In the genomic region with DNA sequence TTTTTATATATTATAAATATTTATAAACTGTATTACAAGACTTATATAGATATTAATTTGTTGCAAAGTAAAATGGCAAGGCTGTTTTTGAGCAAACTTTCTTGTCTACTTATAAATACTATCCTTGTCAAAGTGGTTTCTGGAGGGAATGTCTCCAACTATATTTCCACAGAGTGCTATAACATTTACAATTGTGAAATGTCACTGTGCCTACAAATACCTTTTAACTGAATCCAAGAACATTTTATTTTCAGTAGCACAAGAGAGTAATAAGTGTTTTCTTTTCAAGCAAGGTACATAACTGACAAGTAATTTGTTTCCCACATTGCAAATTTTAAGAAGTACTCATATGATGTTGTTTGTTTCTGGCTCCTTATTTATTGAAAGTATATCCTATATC, we compare ENCODE assay signal across 16 cellular contexts.
DNase-seq lines count a peak whose midpoint lies in the region; ATAC-seq, FAIRE-seq and TF ChIP-seq lines count a peak whose summit lies in the region.
"Had no signal": no experiment of that assay in that cellular context is flagged by ENCODE, and none has a peak within 500 bp of the region (broad histone marks: within the 10 kb centered on the region; RNA-seq: fewer than 3 reads in every experiment).

No MANE protein-coding gene starts in this region.

- no peaks in the 10 kb centered on the region for H3K36me3 ChIP-seq in SK-N-SH (replicated peaks in 1 of 2; ENCODE audit: control insufficient read depth in 1 of 2, insufficient read depth in 2 of 2, low read length in 1 of 2)
- no peaks in the 10 kb centered on the region for H3K36me3 ChIP-seq in gastrocnemius medialis
- H3K36me3 ChIP-seq: BLaER1 treated with 17β-estradiol and CSF1 and Interleukin-3, amounts not matched to agents 10 nM and 100 nM; HAP-1 had no signal

- H3K27ac ChIP-seq in SK-N-SH (ENCODE audit: low read depth in 2 of 2, low read length in 1 of 2): no peak overlapping the region
- H3K27ac ChIP-seq in gastrocnemius medialis: peak overlapping the region; percentile 9 to 55 (median 28)
- H3K27ac ChIP-seq: BLaER1 treated with 17β-estradiol and CSF1 and Interleukin-3, amounts not matched to agents 10 nM and 100 nM had no signal

- H3K9me3 ChIP-seq in SK-N-SH (no peaks in the 10 kb centered on the region), gastrocnemius medialis (no peaks in the 10 kb centered on the region)
- H3K9me3 ChIP-seq: BLaER1 treated with 17β-estradiol and CSF1 and Interleukin-3, amounts not matched to agents 10 nM and 100 nM; HAP-1 had no signal

- FAIRE-seq in H54 (lab: Jason Lieb, UNC): no peak
- FAIRE-seq: GM12878, H1, HepG2 had no signal

- no peaks in the 10 kb centered on the region for H3F3A ChIP-seq in SK-N-SH (replicated peaks; ENCODE audit: insufficient read depth)

- no peak for TF ChIP-seq EP300 in SK-N-SH (IDR thresholded peaks at IDR 0.05; ENCODE audit: borderline replicate concordance in 1 of 2, low read depth in 1 of 2, low read length in 1 of 2)

- ATAC-seq in SK-N-SH treated with all-trans-retinoic acid at 6 μM for 48 hours (no peak), gastrocnemius medialis (peak; percentile 82 to 87)
- ATAC-seq: CD8-positive, alpha-beta T cell; GM12878; HepG2 had no signal

- H4K20me1 ChIP-seq in SK-N-SH (ENCODE audit: insufficient read depth): no peaks in the 10 kb centered on the region
- H4K20me1 ChIP-seq: BLaER1 treated with 17β-estradiol and CSF1 and Interleukin-3, amounts not matched to agents 10 nM and 100 nM had no signal

- POLR2A ChIA-PET in SK-N-SH (lab: Yijun Ruan, JAX): no interaction called here

- TF ChIP-seq RAD21 in SK-N-SH (IDR thresholded peaks at IDR 0.05; ENCODE audit: low read length): no peak

- TF ChIP-seq POLR2A in gastrocnemius medialis (IDR thresholded peaks at IDR 0.05): no peak
- no peak for TF ChIP-seq POLR2A in H54 (IDR thresholded peaks at IDR 0.05; ENCODE audit: low read depth, low read length)

- intact Hi-C loops in gastrocnemius medialis (cut with DNase I; ENCODE audit: low total_unique reads): no loop called here

- no peak overlapping the region for H3K4me2 ChIP-seq in SK-N-SH
- H3K4me2 ChIP-seq: BLaER1 treated with 17β-estradiol and CSF1 and Interleukin-3, amounts not matched to agents 10 nM and 100 nM had no signal

- TF ChIP-seq CTCF in SK-N-SH (IDR thresholded peaks at IDR 0.05): no peak
- TF ChIP-seq CTCF in gastrocnemius medialis (IDR thresholded peaks at IDR 0.05 in 4 of 5, conservative IDR thresholded peaks at IDR 0.05 in 1 of 5): no peak

- DNase-seq in SK-N-SH: no peak
- peak; percentile 4 for DNase-seq in fibroblast of gingiva (ENCODE audit: low read depth)
- no peak for DNase-seq in gastrocnemius medialis
- no peak for DNase-seq in superior temporal gyrus (ENCODE audit: extremely low spot score)
- no peak for DNase-seq in H54 (ENCODE audit: insufficient read length, low spot score)
- DNase-seq in SKM-1 treated with dmso at 0.1 percent for 144 hours (lab: John Stamatoyannopoulos, UW; ENCODE audit: unreplicated experiment): no peak
- DNase-seq: Calu3; CD8-positive, alpha-beta T cell; DND-41; EL had no signal

- no peak overlapping the region for H3K9ac ChIP-seq in SK-N-SH
- H3K9ac ChIP-seq: BLaER1 treated with 17β-estradiol and CSF1 and Interleukin-3, amounts not matched to agents 10 nM and 100 nM had no signal

- H2AFZ ChIP-seq in SK-N-SH (ENCODE audit: low read depth): 0 out of 2 replicates have a peak overlapping the region, but pooled peaks have one; percentile 9

- H3K4me3 ChIP-seq in SK-N-SH (ENCODE audit: low read depth in 2 of 2, low read length in 1 of 2) (no peak overlapping the region), gastrocnemius medialis (no peak overlapping the region)
- H3K4me3 ChIP-seq: BLaER1 treated with 17β-estradiol and CSF1 and Interleukin-3, amounts not matched to agents 10 nM and 100 nM; GM12878; HAP-1 had no signal

- H3K27me3 ChIP-seq in SK-N-SH (ENCODE audit: insufficient read depth) (no peaks in the 10 kb centered on the region), gastrocnemius medialis (no peaks in the 10 kb centered on the region)
- H3K27me3 ChIP-seq: BLaER1 treated with 17β-estradiol and CSF1 and Interleukin-3, amounts not matched to agents 10 nM and 100 nM had no signal

- no peaks in the 10 kb centered on the region for H3K9me2 ChIP-seq in SK-N-SH

- in situ Hi-C loops in gastrocnemius medialis (cut with MboI; ENCODE audit: low sequenced_read_pairs in 4 of 4): no loop called here

- CTCF ChIA-PET in SK-N-SH (lab: Yijun Ruan, JAX): interaction anchor here (1.8 kb wide), 1 partner anchor 12 kb away, joined by 5 read pairs; no protein-coding TSS in a partner anchor

- peaks cover 0 to 4% of the 10 kb centered on the region in 2 experiments; a peak in 2 of 4 replicates for H3K4me1 ChIP-seq in SK-N-SH (ENCODE audit: control insufficient read depth in 1 of 2, insufficient read depth in 2 of 2, low read depth in 1 of 2, low read length in 1 of 2)
- H3K4me1 ChIP-seq in gastrocnemius medialis: peaks cover 10 to 11% of the 10 kb centered on the region in 2 donors
- H3K4me1 ChIP-seq: BLaER1 treated with 17β-estradiol and CSF1 and Interleukin-3, amounts not matched to agents 10 nM and 100 nM had no signal

- no peaks in the 10 kb centered on the region for H3K79me2 ChIP-seq in SK-N-SH (ENCODE audit: insufficient read depth)

TF ChIP-seq in SK-N-SH, 30 proteins besides CTCF, POLR2A, EP300 and RAD21:
- no peak for TF ChIP-seq YY1 (IDR thresholded peaks at IDR 0.05; ENCODE audit: low read depth)
- TF ChIP-seq TAF1 (IDR thresholded peaks at IDR 0.05; ENCODE audit: borderline replicate concordance, low read depth, low read length): no peak
- TF ChIP-seq EZH2phosphoT487 (IDR thresholded peaks at IDR 0.05; ENCODE audit: borderline replicate concordance, low read depth): no peak
- no peak for TF ChIP-seq ELF1 (IDR thresholded peaks at IDR 0.05)
- no peak for TF ChIP-seq SMC3 (IDR thresholded peaks at IDR 0.05; ENCODE audit: low read depth, low read length)
- no peak for TF ChIP-seq RXRA (IDR thresholded peaks at IDR 0.05; ENCODE audit: borderline replicate concordance, low read depth)
- TF ChIP-seq, protein P1, sequence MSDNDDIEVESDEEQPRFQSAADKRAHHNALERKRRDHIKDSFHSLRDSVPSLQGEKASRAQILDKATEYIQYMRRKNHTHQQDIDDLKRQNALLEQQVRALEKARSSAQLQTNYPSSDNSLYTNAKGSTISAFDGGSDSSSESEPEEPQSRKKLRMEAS (IDR thresholded peaks at IDR 0.05; ENCODE audit: low read depth): no peak
- TF ChIP-seq RFX5 (IDR thresholded peaks at IDR 0.05; ENCODE audit: low read length): no peak
- no peak for TF ChIP-seq JUND (IDR thresholded peaks at IDR 0.05)
- no peak for TF ChIP-seq GABPA (IDR thresholded peaks at IDR 0.05; ENCODE audit: low read depth)
- TF ChIP-seq TEAD4 (IDR thresholded peaks at IDR 0.05; ENCODE audit: borderline replicate concordance, insufficient read depth): no peak
- TF ChIP-seq FOSL2 (IDR thresholded peaks at IDR 0.05; ENCODE audit: borderline replicate concordance, low read depth): no peak
- TF ChIP-seq NFIC (IDR thresholded peaks at IDR 0.05; ENCODE audit: borderline replicate concordance): no peak
- TF ChIP-seq GATA2 (CRISPR knock-in tag; IDR thresholded peaks at IDR 0.05): no peak
- no peak for TF ChIP-seq RCOR1 (IDR thresholded peaks at IDR 0.05; ENCODE audit: low read length)
- no peak for TF ChIP-seq TCF12 (IDR thresholded peaks at IDR 0.05)

TF ChIP-seq in SK-N-SH treated with all-trans-retinoic acid at 6 μM for 48 hours, 23 proteins besides CTCF, POLR2A, EP300 and RAD21:
- TF ChIP-seq ZFP3 (CRISPR knock-in tag; IDR thresholded peaks at IDR 0.05): no peak

Comparison
In these comparisons a context has a peak if more than half of its experiments do, and no peak if none do; other contexts are left out.
1. H3K27ac ChIP-seq: peak in gastrocnemius medialis (4 of 4); none in SK-N-SH (0 of 2).